8 cellular contexts compared by ENCODE assay signal in genomic region chr11:85665756-85666155, GRCh38. TPM values are rescaled to one million over a fixed set of nuclear protein-coding genes. Genes with fewer than 3 reads are reported as not detected.
DNase-seq lines count a peak whose midpoint lies in the region; ATAC-seq, FAIRE-seq and TF ChIP-seq lines count a peak whose summit lies in the region.

No MANE protein-coding gene starts in this region.

- H3K9me3 Mint-ChIP-seq in naive B cell, result no peaks in the 10 kb centered on the region

- H2AFZ ChIP-seq in ACC112 (ENCODE audit: low read length, unreplicated experiment) (peak overlapping the region; percentile 78), GM12878 (ENCODE audit: control insufficient read depth, low read depth, low read length) (peak overlapping the region; percentile 99)

- no peak for TF ChIP-seq POLR2A in GM12878 (IDR thresholded peaks at IDR 0.05; ENCODE audit: low read depth, low read length)

- H3K27ac ChIP-seq in ACC112 (ENCODE audit: low read depth, low read length) (no peak overlapping the region), GM12878 (ENCODE audit: control insufficient read depth, insufficient read depth) (no peak overlapping the region)

- H3K4me3 ChIP-seq in ACC112 (ENCODE audit: low read depth, low read length) (peak overlapping the region; percentile 99; the same call in 1 of the 2 replicates), GM12878 (no peak overlapping the region)

- H3K27ac Mint-ChIP-seq in naive B cell, result peak overlapping the region in 2 of 6 donors; percentile 73 to 99

- in situ Hi-C loops in GM12878 (cut with MboI), result no loop called here

- H3K79me2 ChIP-seq in ACC112 (ENCODE audit: control insufficient read depth, insufficient read depth, low read length, unreplicated experiment) (peaks cover 40% of the 10 kb centered on the region), GM12878 (ENCODE audit: control insufficient read depth, insufficient read depth, low read length) (peaks cover 44% of the 10 kb centered on the region)

- DNase-seq in HuH-7.5 (ENCODE audit: low spot score), result peak; percentile 15
- DNase-seq in GM12878 (ENCODE audit: low read depth, low spot score), result no peak
- DNase-seq in naive B cell, result no peak
- no peak for DNase-seq in stimulated activated CD4-positive, alpha-beta T cell treated with anti-CD3 and anti-CD28 coated beads, Interleukin-4, amount 100 ng/mL, for 24 hours
- DNase-seq in superior temporal gyrus (ENCODE audit: extremely low spot score), result no peak
- DNase-seq in NCI-H446 (lab: John Stamatoyannopoulos, UW), result no peak
- DNase-seq in epidermal melanocyte (ENCODE audit: insufficient read length, low spot score), result no peak

- FAIRE-seq in GM12878 (lab: Jason Lieb, UNC), result no peak

- H4K20me1 ChIP-seq in GM12878 (ENCODE audit: control insufficient read depth, insufficient read depth), result peaks cover 10% of the 10 kb centered on the region; the same call in 1 of the 2 replicates

- peaks cover 8% of the 10 kb centered on the region for H3K4me1 ChIP-seq in ACC112 (ENCODE audit: control insufficient read depth, insufficient read depth, low read length, unreplicated experiment)
- H3K4me1 ChIP-seq in GM12878 (ENCODE audit: control insufficient read depth, insufficient read depth, low read length), result no peaks in the 10 kb centered on the region

- H3K4me3 Mint-ChIP-seq in naive B cell, result peak overlapping the region in 6 of 8 donors; percentile 31 to 99 (median 58)

- H3K27me3 ChIP-seq in ACC112 (ENCODE audit: insufficient read depth, low read length) (no peaks in the 10 kb centered on the region), GM12878 (replicated peaks in 1 of 2; ENCODE audit: control insufficient read depth in 2 of 2, insufficient read depth in 2 of 2, low read length in 1 of 2) (no peaks in the 10 kb centered on the region)

- no peak for TF ChIP-seq CTCF in GM12878 (IDR thresholded peaks at IDR 0.05 in 2 of 3, conservative IDR thresholded peaks at IDR 0.05 in 1 of 3; ENCODE audit: control insufficient read depth in 2 of 3, extremely low read depth in 1 of 3, insufficient read depth in 1 of 3, low read depth in 3 of 3, low read length in 3 of 3)

- peak overlapping the region; percentile 82 for H3K4me2 ChIP-seq in GM12878 (ENCODE audit: control insufficient read depth, insufficient read depth)

- no TSS peak for BruUV-seq in GM12878 (replicated peaks; lab: Mats Ljungman, UMichigan)

- WGBS in GM12878 (ENCODE audit: insufficient coverage, insufficient replicate concordance, low lambda C conversion rate, missing lambda C conversion rate), result 85% methylated on average over 5 of the region's 5 CpGs

- H3K9me3 ChIP-seq in GM12878 (replicated peaks; ENCODE audit: control insufficient read depth, insufficient read depth, low read length), result no peaks in the 10 kb centered on the region

- H3K4me1 Mint-ChIP-seq in naive B cell, result peaks cover 22 to 32% (median 28%) of the 10 kb centered on the region in 3 donors

- no peaks in the 10 kb centered on the region for H3K27me3 Mint-ChIP-seq in naive B cell

- no peak for TF ChIP-seq EP300 in GM12878 (IDR thresholded peaks at IDR 0.05; ENCODE audit: borderline replicate concordance in 1 of 2, control insufficient read depth in 1 of 2, low read depth in 2 of 2, low read length in 2 of 2)

- RAD21 ChIA-PET in GM12878 (lab: Charles Lee; ENCODE audit: unreplicated experiment), result no interaction called here

- H3K36me3 Mint-ChIP-seq in naive B cell, result no peaks in the 10 kb centered on the region

- intact Hi-C loops in GM12878 (cut with micrococcal nuclease; ENCODE audit: unreplicated experiment), result loop anchor here (1.0 to 10.0 kb wide), 3 partner anchors 19 to 629 kb away; partner anchors contain the start of genes TMEM126A and TMEM126B

- ATAC-seq in GM12878 (no peak), naive B cell (ENCODE audit: low read depth in 2 of 2) (no peak)

- SMC1A ChIA-PET in GM12878 (lab: Charles Lee; ENCODE audit: uncharacterized antibody, unreplicated experiment), result interaction anchor here (0.8 to 1.4 kb wide), 2 partner anchors 12 to 43 kb away, joined by 3 read pairs; no protein-coding TSS in a partner anchor

- H3K9ac ChIP-seq in GM12878 (ENCODE audit: control insufficient read depth, insufficient read depth, low read length), result no peak overlapping the region

- H3K36me3 ChIP-seq in ACC112 (ENCODE audit: insufficient read depth, low read length) (peaks cover 13% of the 10 kb centered on the region), GM12878 (ENCODE audit: control insufficient read depth in 2 of 2, insufficient read depth in 2 of 2, low read length in 1 of 2) (peaks cover 0 to 8% of the 10 kb centered on the region in 2 experiments; a peak in 1 of 4 replicates)

- CTCF ChIA-PET in GM12878 (lab: Yijun Ruan, JAX), result interaction anchor here (0.6 to 4.0 kb wide), 2 partner anchors 18 to 814 kb away, joined by 3 to 21 read pairs; partner anchors contain the start of gene TMEM126A

- POLR2A ChIA-PET in GM12878 (lab: Charles Lee), result interaction anchor here (1.7 kb wide), 1 partner anchor 29 kb away, joined by 4 read pairs; no protein-coding TSS in a partner anchor

- no peak for TF ChIP-seq RAD21 in GM12878 (IDR thresholded peaks at IDR 0.05; ENCODE audit: insufficient read depth, low read depth, low read length)

RNA-seq across cellular contexts. Expression of gene CREBZF, which starts 0.8 kb away (rescaled TPM):
- 186 and 190 TPM in 2 replicates for total RNA-seq in GM12878 (2013; cell fraction: nucleolus; rRNA removed)
- total RNA-seq in GM12878 (2014; rRNA removed) (46.5 and 49.2 TPM in 2 replicates), GM12878 (2014; rRNA removed; fragmentation: Illumina TruSeq; extraction: Trizol) (33.0 TPM in 2 replicates), GM12878 (2021) (39.0 and 40.8 TPM in 2 replicates)
- 12.4 TPM for polyA plus RNA-seq in GM12878 (2011; ENCODE audit: low read depth)
- polyA plus RNA-seq in GM12878 (2011; rRNA removed) (46.9 and 69.7 TPM in 2 replicates), GM12878 (2014; fragmentation: Illumina TruSeq; extraction: Trizol) (35.1 and 38.3 TPM in 2 replicates), GM12878 (2014; fragmentation: Nextera tagmentation; extraction: Ambion mirVana) (10 to 100 TPM; 11.1 TPM), GM12878 (2014; rRNA removed) (45.9 and 51.2 TPM in 2 replicates), GM12878 (2016; fragmentation: Nextera tagmentation; extraction: Ambion mirVana) (10 to 100 TPM; 25.9 to 27.6 TPM), naive B cell (ENCODE audit: low read depth in 6 of 6) (10 to 100 TPM in 5 of 6 donors, 1 to 10 TPM in 1; 4.8 to 19.8 (median 13.9) TPM)
- polyA plus RNA-seq in GM12878 (2011; cell fraction: cytosol; rRNA removed), result 22.1 and 33.5 TPM in 2 replicates
- polyA plus RNA-seq in GM12878 (2011; cell fraction: nucleus; rRNA removed), result 95.6 and 115 TPM in 2 replicates
- 26.2 and 34.2 TPM in 2 replicates for polyA plus RNA-seq in GM12878 (2012)
- polyA minus RNA-seq in GM12878 (2011; rRNA and poly(A)+ RNA removed), result 36.6 and 45.9 TPM in 2 replicates
- 14.9 and 16.4 TPM in 2 replicates for polyA minus RNA-seq in GM12878 (2011; cell fraction: cytosol; rRNA and poly(A)+ RNA removed)
- polyA minus RNA-seq in GM12878 (2011; cell fraction: nucleus; rRNA and poly(A)+ RNA removed), result 67.3 and 84.7 TPM in 2 replicates

RNA-seq across cellular contexts. Expression of gene TMEM126A, which starts 18.0 kb away (rescaled TPM):
- 4.3 and 5.6 TPM in 2 replicates for total RNA-seq in GM12878 (2013; cell fraction: nucleolus; rRNA removed)
- total RNA-seq in GM12878 (2014; rRNA removed) (38.6 and 49.6 TPM in 2 replicates), GM12878 (2014; rRNA removed; fragmentation: Illumina TruSeq; extraction: Trizol) (56.7 and 57.9 TPM in 2 replicates), GM12878 (2021) (40.3 and 41.5 TPM in 2 replicates)
- polyA plus RNA-seq in GM12878 (2011; ENCODE audit: low read depth), result 84.0 TPM
- polyA plus RNA-seq in GM12878 (2011; rRNA removed) (85.0 and 104 TPM in 2 replicates), GM12878 (2014; fragmentation: Illumina TruSeq; extraction: Trizol) (58.4 and 59.8 TPM in 2 replicates), GM12878 (2014; fragmentation: Nextera tagmentation; extraction: Ambion mirVana) (100 to 1,000 TPM; 184 to 208 TPM), GM12878 (2014; rRNA removed) (41.0 and 53.3 TPM in 2 replicates), GM12878 (2016; fragmentation: Nextera tagmentation; extraction: Ambion mirVana) (100 to 1,000 TPM in 1 of 2 experiments, 10 to 100 TPM in 1; 92.2 to 103 TPM), naive B cell (ENCODE audit: low read depth in 6 of 6) (10 to 100 TPM; 35.8 to 74.6 (median 68.9) TPM)
- 32.6 and 37.5 TPM in 2 replicates for polyA plus RNA-seq in GM12878 (2011; cell fraction: cytosol; rRNA removed)
- polyA plus RNA-seq in GM12878 (2011; cell fraction: nucleus; rRNA removed), result 14.0 and 21.6 TPM in 2 replicates
- 56.1 and 67.0 TPM in 2 replicates for polyA plus RNA-seq in GM12878 (2012)
- 21.0 and 40.9 TPM in 2 replicates for polyA minus RNA-seq in GM12878 (2011; rRNA and poly(A)+ RNA removed)
- polyA minus RNA-seq in GM12878 (2011; cell fraction: cytosol; rRNA and poly(A)+ RNA removed), result 5.1 and 7.0 TPM in 2 replicates
- polyA minus RNA-seq in GM12878 (2011; cell fraction: nucleus; rRNA and poly(A)+ RNA removed), result 6.0 and 7.0 TPM in 2 replicates

RNA-seq across cellular contexts. Expression of gene CCDC89, which starts 20.2 kb away (rescaled TPM):
- 0.27 TPM in 1 of 2 replicates, not detected in the other for total RNA-seq in GM12878 (2013; cell fraction: nucleolus; rRNA removed)
- total RNA-seq in GM12878 (2014; rRNA removed), result not detected in 2 replicates
- total RNA-seq in GM12878 (2014; rRNA removed; fragmentation: Illumina TruSeq; extraction: Trizol), result not detected in 2 replicates
- total RNA-seq in GM12878 (2021), result not detected in 2 replicates
- not detected for polyA plus RNA-seq in GM12878 (2011; ENCODE audit: low read depth)
- 0.07 TPM in 1 of 2 replicates, not detected in the other for polyA plus RNA-seq in GM12878 (2011; rRNA removed)
- polyA plus RNA-seq in GM12878 (2011; cell fraction: cytosol; rRNA removed), result not detected in 2 replicates
- 0.09 and 0.30 TPM in 2 replicates for polyA plus RNA-seq in GM12878 (2011; cell fraction: nucleus; rRNA removed)
- not detected in 2 replicates for polyA plus RNA-seq in GM12878 (2012)
- not detected in 2 replicates for polyA plus RNA-seq in GM12878 (2014; fragmentation: Illumina TruSeq; extraction: Trizol)
- polyA plus RNA-seq in GM12878 (2014; fragmentation: Nextera tagmentation; extraction: Ambion mirVana), result under 1 TPM in 1 of 2 experiments, not detected in 1; 0.11 TPM
- polyA plus RNA-seq in GM12878 (2014; rRNA removed), result not detected in 2 replicates
- polyA plus RNA-seq in GM12878 (2016; fragmentation: Nextera tagmentation; extraction: Ambion mirVana), result under 1 TPM in 1 of 2 experiments, not detected in 1; 0.15 TPM
- not detected in 2 replicates for polyA minus RNA-seq in GM12878 (2011; rRNA and poly(A)+ RNA removed)
- not detected in 2 replicates for polyA minus RNA-seq in GM12878 (2011; cell fraction: cytosol; rRNA and poly(A)+ RNA removed)
- polyA minus RNA-seq in GM12878 (2011; cell fraction: nucleus; rRNA and poly(A)+ RNA removed), result 0.29 and 0.36 TPM in 2 replicates
- polyA plus RNA-seq in naive B cell (ENCODE audit: low read depth in 6 of 6), result not detected

RNA-seq across cellular contexts. Expression of gene TMEM126B, which starts 37.4 kb away (rescaled TPM):
- 28.0 and 28.8 TPM in 2 replicates for total RNA-seq in GM12878 (2013; cell fraction: nucleolus; rRNA removed)
- total RNA-seq in GM12878 (2014; rRNA removed) (48.3 and 55.0 TPM in 2 replicates), GM12878 (2014; rRNA removed; fragmentation: Illumina TruSeq; extraction: Trizol) (56.1 and 61.1 TPM in 2 replicates), GM12878 (2021) (36.5 and 36.9 TPM in 2 replicates)
- polyA plus RNA-seq in GM12878 (2011; ENCODE audit: low read depth), result 31.0 TPM
- polyA plus RNA-seq in GM12878 (2011; rRNA removed) (80.1 and 124 TPM in 2 replicates), GM12878 (2014; fragmentation: Illumina TruSeq; extraction: Trizol) (66.6 and 109 TPM in 2 replicates), GM12878 (2014; fragmentation: Nextera tagmentation; extraction: Ambion mirVana) (100 to 1,000 TPM in 1 of 2 experiments, 10 to 100 TPM in 1; 83.8 to 117 TPM), GM12878 (2014; rRNA removed) (47.0 and 65.5 TPM in 2 replicates), GM12878 (2016; fragmentation: Nextera tagmentation; extraction: Ambion mirVana) (10 to 100 TPM; 74.0 to 77.1 TPM), naive B cell (ENCODE audit: low read depth in 6 of 6) (10 to 100 TPM; 31.1 to 56.5 (median 45.0) TPM)
- polyA plus RNA-seq in GM12878 (2011; cell fraction: cytosol; rRNA removed), result 27.2 and 60.1 TPM in 2 replicates
- polyA plus RNA-seq in GM12878 (2011; cell fraction: nucleus; rRNA removed), result 30.1 and 35.9 TPM in 2 replicates
- polyA plus RNA-seq in GM12878 (2012), result 26.9 and 34.2 TPM in 2 replicates
- 16.3 and 21.7 TPM in 2 replicates for polyA minus RNA-seq in GM12878 (2011; rRNA and poly(A)+ RNA removed)
- polyA minus RNA-seq in GM12878 (2011; cell fraction: cytosol; rRNA and poly(A)+ RNA removed), result 3.6 and 6.3 TPM in 2 replicates
- polyA minus RNA-seq in GM12878 (2011; cell fraction: nucleus; rRNA and poly(A)+ RNA removed), result 5.8 and 9.3 TPM in 2 replicates

RNA-seq across cellular contexts. Expression of gene DLG2, which starts 38.6 kb away (rescaled TPM):
- 20.1 and 20.4 TPM in 2 replicates for total RNA-seq in GM12878 (2013; cell fraction: nucleolus; rRNA removed)
- total RNA-seq in GM12878 (2014; rRNA removed), result 0.51 and 0.54 TPM in 2 replicates
- total RNA-seq in GM12878 (2014; rRNA removed; fragmentation: Illumina TruSeq; extraction: Trizol), result 0.88 and 0.98 TPM in 2 replicates
- total RNA-seq in GM12878 (2021), result 0.38 and 1.0 TPM in 2 replicates
- polyA plus RNA-seq in GM12878 (2011; ENCODE audit: low read depth), result 0.71 TPM
- 0.98 and 1.6 TPM in 2 replicates for polyA plus RNA-seq in GM12878 (2011; rRNA removed)
- 0.42 and 0.58 TPM in 2 replicates for polyA plus RNA-seq in GM12878 (2011; cell fraction: cytosol; rRNA removed)
- 1.6 and 2.0 TPM in 2 replicates for polyA plus RNA-seq in GM12878 (2011; cell fraction: nucleus; rRNA removed)
- 0.84 and 1.3 TPM in 2 replicates for polyA plus RNA-seq in GM12878 (2012)
- polyA plus RNA-seq in GM12878 (2014; fragmentation: Illumina TruSeq; extraction: Trizol), result 0.37 and 0.49 TPM in 2 replicates
- under 1 TPM; 0.09 to 0.29 TPM for polyA plus RNA-seq in GM12878 (2014; fragmentation: Nextera tagmentation; extraction: Ambion mirVana)
- 0.23 and 0.33 TPM in 2 replicates for polyA plus RNA-seq in GM12878 (2014; rRNA removed)
- under 1 TPM; 0.09 to 0.21 TPM for polyA plus RNA-seq in GM12878 (2016; fragmentation: Nextera tagmentation; extraction: Ambion mirVana)
- polyA minus RNA-seq in GM12878 (2011; rRNA and poly(A)+ RNA removed), result 2.7 and 3.1 TPM in 2 replicates
- 1.6 TPM in 1 of 2 replicates, not detected in the other for polyA minus RNA-seq in GM12878 (2011; cell fraction: cytosol; rRNA and poly(A)+ RNA removed)
- 4.5 and 6.1 TPM in 2 replicates for polyA minus RNA-seq in GM12878 (2011; cell fraction: nucleus; rRNA and poly(A)+ RNA removed)
- polyA plus RNA-seq in naive B cell (ENCODE audit: low read depth in 6 of 6), result 1 to 10 TPM in 5 of 6 donors, under 1 TPM in 1; 0.93 to 2.4 (median 1.3) TPM
